ENCODE assay signal across 3 cellular contexts in the genomic region with DNA sequence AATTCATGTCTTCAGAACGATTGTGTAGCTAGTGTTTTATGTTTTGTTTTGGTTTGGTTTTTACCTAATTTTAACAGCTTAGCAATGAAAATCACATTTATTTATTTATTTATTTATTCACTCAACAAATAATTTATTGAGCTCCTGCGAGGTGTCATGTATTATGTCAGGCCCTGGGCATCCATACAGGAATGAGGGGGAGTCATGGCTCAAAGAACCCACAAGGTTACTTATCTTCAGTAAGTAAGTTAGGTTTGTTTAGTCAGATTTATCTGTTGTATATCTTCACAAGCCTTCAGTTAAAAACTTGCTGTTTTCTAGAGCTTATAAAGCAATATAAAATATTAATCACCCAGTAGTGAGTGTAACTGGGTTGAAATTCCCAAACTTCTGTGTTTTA.
"Had no signal": no experiment of that assay in that cellular context is flagged by ENCODE, and none has a peak within 500 bp of the region (broad histone marks: within the 10 kb centered on the region; RNA-seq: fewer than 3 reads in every experiment).

No MANE protein-coding gene starts in this region.

- DNase-seq: GDM1, GF-D8 had no signal

- H3K4me3 ChIP-seq: GM12878 had no signal

- ATAC-seq: GM12878 had no signal
